10 cellular contexts compared by ENCODE assay signal in the genomic region with DNA sequence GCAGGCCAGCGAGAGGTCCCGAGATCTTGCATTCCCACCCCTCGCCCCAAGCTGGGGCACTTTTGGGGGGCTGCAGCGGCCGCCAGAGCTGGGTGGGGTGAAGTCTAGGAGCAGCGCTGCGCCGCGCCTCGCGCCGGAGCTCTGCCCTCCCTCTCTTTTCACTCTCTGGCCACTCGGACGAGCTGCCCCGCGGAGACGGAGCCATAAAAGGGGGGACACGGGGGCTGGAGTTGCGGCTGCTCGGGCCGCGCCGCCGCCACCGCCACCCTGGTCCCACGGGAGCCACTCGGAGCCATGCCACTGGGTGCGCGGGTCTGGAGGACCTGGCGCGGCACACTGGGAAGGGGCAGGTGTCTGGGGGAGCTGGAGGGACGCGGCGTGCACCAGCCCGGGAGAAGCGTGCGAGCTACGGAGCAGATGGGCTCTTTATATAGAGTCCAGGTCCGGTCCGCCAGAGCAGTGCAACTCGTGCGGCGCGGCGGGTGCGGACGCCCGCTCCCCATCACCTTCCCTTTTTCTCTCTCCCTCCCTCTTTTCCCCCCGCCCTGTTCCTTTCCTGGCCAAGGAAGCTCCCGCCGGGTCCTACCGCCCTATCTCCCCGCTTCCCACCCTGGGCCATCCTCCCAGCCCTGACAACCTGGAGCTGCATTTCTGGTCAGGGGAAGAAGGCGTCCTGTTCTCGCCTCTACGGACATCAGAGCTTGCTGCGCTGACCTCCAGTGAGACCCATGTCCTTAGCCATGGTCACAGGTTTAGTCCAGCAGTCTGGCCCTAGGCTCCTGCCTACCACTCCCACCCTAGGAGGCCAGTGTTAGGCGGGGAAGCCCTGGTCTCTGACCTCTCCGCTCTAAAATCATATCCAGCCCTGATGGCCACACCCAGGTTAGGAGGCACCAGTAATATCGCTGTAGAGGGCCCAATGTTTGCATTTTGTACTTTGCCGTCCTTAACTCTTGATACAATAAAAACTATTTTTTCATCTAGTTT. TPM values are rescaled to one million over a fixed set of nuclear protein-coding genes. Genes with fewer than 3 reads are reported as not detected.
A peak's percentile ranks its signal among the peaks of the same experiment; 100 is the strongest.
DNase-seq lines count a peak whose midpoint lies in the region; ATAC-seq and TF ChIP-seq lines count a peak whose summit lies in the region.
"Had no signal": no experiment of that assay in that cellular context is flagged by ENCODE, and none has a peak within 500 bp of the region (broad histone marks: within the 10 kb centered on the region; RNA-seq: fewer than 3 reads in every experiment).

No MANE protein-coding gene starts in this region.

- no peaks in the 10 kb centered on the region for H3K79me1 ChIP-seq in neuronal stem cell (ENCODE audit: low read depth, low read length)

- WGBS in neuronal stem cell (ENCODE audit: extremely low coverage in 2 of 2, insufficient read length in 2 of 2, insufficient replicate concordance in 1 of 2), 2 donors: no CpG with 5 or more reads among the region's 61 CpGs

- H3K14ac ChIP-seq in neuronal stem cell (ENCODE audit: low read length): peak overlapping the region; percentile 73

- H3K4me3 ChIP-seq in AG10803 (ENCODE audit: low read length) (peak overlapping the region; percentile 49), Peyer's patch (peak overlapping the region in 3 of 4 donors; percentile 6 to 35 (median 35)), fibroblast of pulmonary artery (replicated peaks; ENCODE audit: low read depth, low read length) (peak overlapping the region; percentile 53), neuronal stem cell (ENCODE audit: low read length in 2 of 2) (peak overlapping the region; percentile 37 to 84)

- H3K4me1 ChIP-seq in Peyer's patch (peaks cover 0 to 24% (median 0%) of the 10 kb centered on the region in 4 donors), neuronal stem cell (ENCODE audit: control insufficient read depth in 2 of 2, insufficient read depth in 1 of 2, low read depth in 1 of 2, low read length in 2 of 2) (peaks cover 0 to 13% of the 10 kb centered on the region in 2 donors)

- no peak overlapping the region for H4K91ac ChIP-seq in neuronal stem cell (ENCODE audit: low read depth, low read length, poor library complexity)

- H2BK5ac ChIP-seq in neuronal stem cell (ENCODE audit: low read length): peak overlapping the region; percentile 20

- no peak overlapping the region for H2BK120ac ChIP-seq in neuronal stem cell (ENCODE audit: low read depth, low read length)

- peak overlapping the region; percentile 81 for H3K18ac ChIP-seq in neuronal stem cell (ENCODE audit: low read length)

- peak overlapping the region; percentile 98 for H3K4me2 ChIP-seq in neuronal stem cell (ENCODE audit: insufficient read depth, low read length, poor library complexity, severe bottlenecking)

- H3K4ac ChIP-seq in neuronal stem cell (ENCODE audit: low read length): no peak overlapping the region

- H4K8ac ChIP-seq in neuronal stem cell (ENCODE audit: low read depth, low read length): no peak overlapping the region

- peak overlapping the region; percentile 79 for H3K9ac ChIP-seq in neuronal stem cell (ENCODE audit: low read depth, low read length, poor library complexity)

- H2AK5ac ChIP-seq in neuronal stem cell (ENCODE audit: low read depth, low read length): no peak overlapping the region

- peaks cover 0 to 16% of the 10 kb centered on the region in 2 donors for H3K27me3 ChIP-seq in Peyer's patch
- H3K27me3 ChIP-seq in neuronal stem cell (ENCODE audit: control insufficient read depth in 3 of 3, insufficient read depth in 3 of 3, low read depth in 1 of 3, low read length in 3 of 3): peaks cover 11 to 65% (median 44%) of the 10 kb centered on the region in 3 experiments

- no peaks in the 10 kb centered on the region for H3K9me3 ChIP-seq in Peyer's patch
- H3K9me3 ChIP-seq in neuronal stem cell (replicated peaks in 1 of 2; ENCODE audit: control insufficient read depth in 2 of 2, insufficient read depth in 1 of 2, low read depth in 1 of 2, low read length in 2 of 2): peaks cover 2 to 5% of the 10 kb centered on the region in 2 donors

- no peak for TF ChIP-seq POLR2A in Peyer's patch (IDR thresholded peaks at IDR 0.05)

- H3K27ac ChIP-seq in Peyer's patch (no peak overlapping the region), neuronal stem cell (replicated peaks; ENCODE audit: low read length) (no peak overlapping the region)

- no peak overlapping the region for H2BK12ac ChIP-seq in neuronal stem cell (ENCODE audit: low read length)

- DNase-seq in AG10803 (ENCODE audit: low read depth): no peak
- no peak for DNase-seq in Peyer's patch
- DNase-seq in fibroblast of pulmonary artery (ENCODE audit: low read depth): no peak
- DNase-seq in neuronal stem cell (ENCODE audit: low spot score): peak; percentile 35
- no peak for DNase-seq in NK-92 (lab: John Stamatoyannopoulos, UW; ENCODE audit: unreplicated experiment)
- DNase-seq in NCI-H774 (lab: John Stamatoyannopoulos, UW): no peak

- peak overlapping the region; percentile 91 for H2AFZ ChIP-seq in neuronal stem cell (ENCODE audit: low read length)

- H3K36me3 ChIP-seq in Peyer's patch (no peaks in the 10 kb centered on the region), neuronal stem cell (replicated peaks in 1 of 2; ENCODE audit: control insufficient read depth in 2 of 2, insufficient read depth in 2 of 2, low read length in 2 of 2) (no peaks in the 10 kb centered on the region)

- peak overlapping the region; percentile 60 for H2BK15ac ChIP-seq in neuronal stem cell (ENCODE audit: low read length)

- H3K23ac ChIP-seq in neuronal stem cell (ENCODE audit: low read depth, low read length, poor library complexity): no peak overlapping the region

- ATAC-seq in GM21381 (IDR thresholded peaks at IDR 0.05; ENCODE audit: unreplicated experiment): no peak
- no peak for ATAC-seq in GM21825 (IDR thresholded peaks at IDR 0.05; ENCODE audit: unreplicated experiment)

- no peak for TF ChIP-seq CTCF in AG10803 (conservative IDR thresholded peaks at IDR 0.05; ENCODE audit: low read length)
- TF ChIP-seq CTCF in Peyer's patch (IDR thresholded peaks at IDR 0.05): no peak
- no peak for TF ChIP-seq CTCF in fibroblast of pulmonary artery (IDR thresholded peaks at IDR 0.05; ENCODE audit: low read length, missing control alignments)

RNA-seq across cellular contexts. Expression of gene HTR1B, which starts 0.9 kb away (rescaled TPM):
- under 1 TPM in 1 of 4 donors, not detected in 3; 0.54 TPM for total RNA-seq in Peyer's patch
- polyA plus RNA-seq in neuronal stem cell (2013, experiment 1 of 2): 0.11 TPM
- polyA plus RNA-seq in neuronal stem cell (2013, experiment 2 of 2): 0.12 TPM
- total RNA-seq: Daoy had no signal
- polyA plus RNA-seq: liver had no signal
